9 cellular contexts compared by ENCODE assay signal in the genomic region with DNA sequence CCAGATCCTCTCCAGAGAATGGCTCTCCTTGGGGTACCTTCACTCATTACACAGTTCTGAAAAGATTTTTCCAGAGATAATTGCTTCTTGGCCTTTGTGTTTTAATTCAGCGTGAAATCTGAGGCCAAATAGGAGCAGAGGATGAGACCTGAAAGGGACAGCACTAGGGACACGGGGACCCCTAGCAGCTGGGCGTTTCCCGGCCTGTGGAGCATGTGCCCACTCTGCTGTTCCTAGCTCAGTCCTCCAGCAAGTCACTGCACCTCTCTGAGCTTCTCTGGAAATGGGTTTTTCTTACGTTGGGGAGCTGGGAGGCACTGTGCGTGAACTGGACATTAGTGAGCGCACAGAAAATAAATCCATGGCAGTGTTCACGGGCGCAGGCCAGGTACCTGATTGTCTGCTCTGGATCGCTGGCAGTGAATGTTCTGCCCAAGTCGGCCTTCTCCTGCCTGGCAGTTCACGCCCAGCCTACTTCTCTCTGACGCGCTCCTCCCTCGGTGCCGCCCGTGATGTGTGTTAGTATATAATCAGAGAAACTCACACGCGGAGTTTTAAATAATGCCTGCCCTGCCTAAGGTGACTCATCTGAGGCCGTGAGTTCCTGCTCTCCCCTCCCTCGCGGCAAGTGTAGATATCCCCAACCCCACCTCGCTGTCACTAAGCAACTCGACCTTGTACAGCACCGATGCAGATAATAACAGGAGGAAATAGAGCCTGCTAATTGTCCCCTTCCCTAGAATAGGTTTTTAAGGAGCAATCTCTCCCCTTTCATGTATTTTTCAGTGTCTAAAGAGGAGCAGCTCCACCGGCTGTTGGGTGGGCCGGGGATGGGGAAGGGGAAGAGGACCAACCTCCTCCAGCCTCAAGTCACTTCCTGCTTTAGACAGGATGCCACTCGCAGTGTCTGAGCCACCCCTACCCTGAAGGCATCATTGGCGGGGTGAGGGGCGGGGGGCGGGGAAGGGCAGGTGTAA. TPM values are rescaled to one million over a fixed set of nuclear protein-coding genes. Genes with fewer than 3 reads are reported as not detected.
DNase-seq lines count a peak whose midpoint lies in the region; ATAC-seq, FAIRE-seq and TF ChIP-seq lines count a peak whose summit lies in the region.
"Had no signal": no experiment of that assay in that cellular context is flagged by ENCODE, and none has a peak within 500 bp of the region (broad histone marks: within the 10 kb centered on the region; RNA-seq: fewer than 3 reads in every experiment).

No MANE protein-coding gene starts in this region.

- no peak overlapping the region for H2BK12ac ChIP-seq in mesenchymal stem cell (ENCODE audit: low read length in 2 of 2)

- H3K9me3 ChIP-seq in RWPE2 (ENCODE audit: severe bottlenecking) (no peaks in the 10 kb centered on the region), mesenchymal stem cell (ENCODE audit: control insufficient read depth, low read length) (no peaks in the 10 kb centered on the region), stomach smooth muscle (ENCODE audit: control insufficient read depth in 2 of 2, low read length in 2 of 2) (no peaks in the 10 kb centered on the region)

- peaks cover 11% of the 10 kb centered on the region for H3K4me1 ChIP-seq in RWPE2 (ENCODE audit: insufficient read depth, poor library complexity, severe bottlenecking)
- H3K4me1 ChIP-seq in mesenchymal stem cell (ENCODE audit: control insufficient read depth, insufficient read depth, low read depth, low read length) = peaks cover 13% of the 10 kb centered on the region
- peaks cover 17% of the 10 kb centered on the region for H3K4me1 ChIP-seq in stomach smooth muscle (ENCODE audit: control insufficient read depth, insufficient read depth, low read length)

- H2BK15ac ChIP-seq in mesenchymal stem cell (ENCODE audit: low read depth, poor library complexity, severe bottlenecking) = no peak overlapping the region

- H3K14ac ChIP-seq in mesenchymal stem cell (ENCODE audit: low read length in 2 of 2) = no peak overlapping the region

- H3K27ac ChIP-seq in RWPE2 (ENCODE audit: poor library complexity, severe bottlenecking) (no peak overlapping the region), mesenchymal stem cell (ENCODE audit: low read length, poor library complexity, severe bottlenecking) (no peak overlapping the region), stomach smooth muscle (ENCODE audit: low read length) (peak overlapping the region; percentile 37)

- POLR2A ChIA-PET in GM10248 (lab: Yijun Ruan, JAX) = no interaction called here

- TF ChIP-seq POLR2A in GM12892 (IDR thresholded peaks at IDR 0.05; ENCODE audit: low read depth, low read length) = no peak

- ATAC-seq in RWPE2 (ENCODE audit: low read depth) = peak; percentile 44

- FAIRE-seq in RCC 7860 (lab: Jason Lieb, UNC) (no peak), GM12892 (lab: Jason Lieb, UNC) (no peak)
- FAIRE-seq: frontal cortex had no signal

- H3K4me3 ChIP-seq in H7 (ENCODE audit: insufficient read depth, low read depth, low read length) (peak overlapping the region; percentile 1; the same call in 1 of the 2 replicates), RWPE2 (ENCODE audit: severe bottlenecking) (no peak overlapping the region), mesenchymal stem cell (ENCODE audit: insufficient read depth in 1 of 2, low read depth in 1 of 2, low read length in 2 of 2) (no peak overlapping the region), stomach smooth muscle (ENCODE audit: low read length in 2 of 2) (no peak overlapping the region)

- WGBS in mesenchymal stem cell = 38% methylated on average over 28 of the region's 31 CpGs

- H3K23ac ChIP-seq in mesenchymal stem cell (ENCODE audit: low read length in 2 of 2) = no peak overlapping the region

- no peaks in the 10 kb centered on the region for H3K27me3 ChIP-seq in H7 (ENCODE audit: control insufficient read depth, insufficient read depth, low read length)
- no peaks in the 10 kb centered on the region for H3K27me3 ChIP-seq in RWPE2 (ENCODE audit: insufficient read depth, poor library complexity, severe bottlenecking)
- no peaks in the 10 kb centered on the region for H3K27me3 ChIP-seq in mesenchymal stem cell (ENCODE audit: control insufficient read depth in 1 of 2, insufficient read depth in 1 of 2, low read length in 2 of 2)
- H3K27me3 ChIP-seq in stomach smooth muscle (ENCODE audit: control insufficient read depth in 1 of 2, insufficient read depth in 2 of 2, low read length in 2 of 2) = no peaks in the 10 kb centered on the region

- H3K18ac ChIP-seq in mesenchymal stem cell (ENCODE audit: low read depth in 1 of 2, low read length in 2 of 2) = no peak overlapping the region

- H3K79me1 ChIP-seq in mesenchymal stem cell (replicated peaks; ENCODE audit: low read length, poor library complexity, severe bottlenecking) = peaks cover 8% of the 10 kb centered on the region

- peaks cover 5% of the 10 kb centered on the region for H3K36me3 ChIP-seq in H7 (replicated peaks; ENCODE audit: control insufficient read depth, insufficient read depth, low read length)
- H3K36me3 ChIP-seq in RWPE2 (ENCODE audit: low read depth) = peaks cover 6% of the 10 kb centered on the region; the same call in 1 of the 2 replicates
- peaks cover 9 to 12% of the 10 kb centered on the region in 2 experiments for H3K36me3 ChIP-seq in mesenchymal stem cell (ENCODE audit: control insufficient read depth in 1 of 2, insufficient read depth in 2 of 2, low read depth in 1 of 2, low read length in 2 of 2)
- H3K36me3 ChIP-seq in stomach smooth muscle (ENCODE audit: control insufficient read depth in 2 of 2, insufficient read depth in 2 of 2, low read length in 2 of 2) = no peaks in the 10 kb centered on the region

- DNase-seq in H7 = peak; percentile 47
- DNase-seq in RWPE2 (ENCODE audit: low spot score) = no peak
- DNase-seq in activated naive CD4-positive, alpha-beta T cell treated with anti-CD3 and anti-CD28 coated beads, Interleukin-2, amount 50 U/mL, for 16 hours = peak; percentile 55
- DNase-seq in mesenchymal stem cell = peak; percentile 84
- no peak for DNase-seq in RCC 7860 (ENCODE audit: low spot score)
- no peak for DNase-seq in GM10248 (ENCODE audit: extremely low spot score)
- no peak for DNase-seq in GM12892 (ENCODE audit: insufficient read length)

- H3K4ac ChIP-seq in mesenchymal stem cell (ENCODE audit: low read depth in 1 of 2, low read length in 2 of 2) = peak overlapping the region in 1 of 2 experiments; percentile 13

- CTCF ChIA-PET in GM10248 (lab: Yijun Ruan, JAX) = interaction anchor here (1.0 to 1.2 kb wide), 2 partner anchors 50 to 91 kb away, joined by 3 to 5 read pairs; no protein-coding TSS in a partner anchor

- H4K8ac ChIP-seq in mesenchymal stem cell (ENCODE audit: low read length) = no peak overlapping the region

- no peak overlapping the region for H2AK5ac ChIP-seq in mesenchymal stem cell (ENCODE audit: low read length, severe bottlenecking)

- no peak overlapping the region for H2BK120ac ChIP-seq in mesenchymal stem cell (ENCODE audit: low read depth, low read length)

- H3K9ac ChIP-seq in mesenchymal stem cell (ENCODE audit: low read length) (no peak overlapping the region), stomach smooth muscle (ENCODE audit: low read length in 2 of 2) (peak overlapping the region in 1 of 2 donors; percentile 36)

- no peak for TF ChIP-seq CTCF in RWPE2 (IDR thresholded peaks at IDR 0.05; ENCODE audit: poor library complexity, severe bottlenecking)
- no peak for TF ChIP-seq CTCF in GM10248 (IDR thresholded peaks at IDR 0.05; ENCODE audit: control extremely low read depth, extremely low read depth, low read depth, missing control alignments)

- H2BK5ac ChIP-seq in mesenchymal stem cell (ENCODE audit: low read depth, low read length, poor library complexity, severe bottlenecking) = no peak overlapping the region

- H2AFZ ChIP-seq in mesenchymal stem cell (ENCODE audit: low read depth, low read length) = no peak overlapping the region

- H4K91ac ChIP-seq in mesenchymal stem cell (ENCODE audit: low read length) = no peak overlapping the region

- H3K4me2 ChIP-seq in mesenchymal stem cell (ENCODE audit: low read length, poor library complexity, severe bottlenecking) = no peak overlapping the region

RNA-seq across cellular contexts. Expression of a gene that starts 2.7 kb away (rescaled TPM):
- total RNA-seq in H7 (2014; rRNA removed; shearing (Covaris generic)) = 789 and 839 TPM in 2 replicates
- 99.8 TPM for polyA plus RNA-seq in mesenchymal stem cell (2013, experiment 1 of 2)
- polyA plus RNA-seq in mesenchymal stem cell (2013, experiment 2 of 2) = 98.2 TPM
- 19.2 TPM for polyA plus RNA-seq in GM12892 (2012; ENCODE audit: missing spikeins)

RNA-seq across cellular contexts. Expression of a gene that starts 41.6 kb away (rescaled TPM):
- total RNA-seq in H7 (2014; rRNA removed; shearing (Covaris generic)) = 30.7 and 38.1 TPM in 2 replicates
- 18.2 TPM for polyA plus RNA-seq in mesenchymal stem cell (2013, experiment 1 of 2)
- 18.7 TPM for polyA plus RNA-seq in mesenchymal stem cell (2013, experiment 2 of 2)
- 18.2 TPM for polyA plus RNA-seq in GM12892 (2012; ENCODE audit: missing spikeins)

Comparison
In these comparisons a context has a peak if more than half of its experiments do, and no peak if none do; other contexts are left out.
1. DNase-seq: peak in H7 (single experiment), activated naive CD4-positive, alpha-beta T cell treated with anti-CD3 and anti-CD28 coated beads, Interleukin-2, amount 50 U/mL, for 16 hours (single experiment) and mesenchymal stem cell (single experiment); none in RWPE2 (single experiment), RCC 7860 (single experiment), GM10248 (single experiment) and GM12892 (single experiment).